8 cellular contexts compared by ENCODE assay signal in genomic region chr1:48572632-48573258, GRCh38.
DNase-seq lines count a peak whose midpoint lies in the region; ATAC-seq and TF ChIP-seq lines count a peak whose summit lies in the region.

No MANE protein-coding gene starts in this region.

- DNase-seq in ELF-1 (ENCODE audit: low read depth, low spot score) = peak; percentile 89
- peak; percentile 81 for DNase-seq in MV-4-11 (lab: John Stamatoyannopoulos, UW)
- peak; percentile 43 for DNase-seq in RPMI8226
- DNase-seq in epithelial cell of proximal tubule (ENCODE audit: low read depth) = no peak
- peak; percentile 7 to 43 (median 25) for DNase-seq in mucosa of descending colon
- no peak for DNase-seq in effector CD4-positive, alpha-beta T cell
- DNase-seq in activated CD4-positive, CD25-positive, alpha-beta regulatory T cell (lab: John Stamatoyannopoulos, UW) = no peak

- TF ChIP-seq CTCF in epithelial cell of proximal tubule (conservative IDR thresholded peaks at IDR 0.05; ENCODE audit: low read depth, low read length) = peak; percentile 97
- TF ChIP-seq CTCF in mucosa of descending colon (IDR thresholded peaks at IDR 0.05) = peak; percentile 22

- no peaks in the 10 kb centered on the region for H3K36me3 ChIP-seq in mucosa of descending colon (ENCODE audit: low read depth)

- peak; percentile 79 for ATAC-seq in GM21723 (IDR thresholded peaks at IDR 0.05; ENCODE audit: unreplicated experiment)
- ATAC-seq in mucosa of descending colon = peak; percentile 45

- no peak overlapping the region for H3K4me3 ChIP-seq in epithelial cell of proximal tubule (ENCODE audit: low read depth, low read length)
- H3K4me3 ChIP-seq in mucosa of descending colon = no peak overlapping the region

- no peaks in the 10 kb centered on the region for H3K9me3 ChIP-seq in mucosa of descending colon

- intact Hi-C loops in mucosa of descending colon (cut with DNase I, micrococcal nuclease) = no loop called here

- no peaks in the 10 kb centered on the region for H3K4me1 ChIP-seq in mucosa of descending colon (ENCODE audit: low read depth)

Comparison
In these comparisons a context has a peak if more than half of its experiments do, and no peak if none do; other contexts are left out.
1. DNase-seq: peak in ELF-1 (single experiment), MV-4-11 (single experiment), RPMI8226 (single experiment) and mucosa of descending colon (3 of 3); none in epithelial cell of proximal tubule (single experiment), effector CD4-positive, alpha-beta T cell (single experiment) and activated CD4-positive, CD25-positive, alpha-beta regulatory T cell (0 of 4).